ENCODE assay signal across 8 cellular contexts in genomic region chr12:56644654-56645053, GRCh38. TPM values are rescaled to one million over a fixed set of nuclear protein-coding genes. Genes with fewer than 3 reads are reported as not detected.
DNase-seq lines count a peak whose midpoint lies in the region; ATAC-seq and TF ChIP-seq lines count a peak whose summit lies in the region.

No MANE protein-coding gene starts in this region.

- peaks cover 41% of the 10 kb centered on the region for H3K79me2 ChIP-seq in fibroblast of lung (ENCODE audit: control insufficient read depth, insufficient read depth, low read length)

- in situ Hi-C loops in G401 (cut with HindIII; ENCODE audit: low sequenced_read_pairs) = no loop called here

- no peak overlapping the region for H2AFZ ChIP-seq in fibroblast of lung (ENCODE audit: low read length)

- TF ChIP-seq CTCF in RWPE2 (IDR thresholded peaks at IDR 0.05; ENCODE audit: poor library complexity, severe bottlenecking) = no peak
- no peak for TF ChIP-seq CTCF in fibroblast of lung (conservative IDR thresholded peaks at IDR 0.05 in 1 of 2, IDR thresholded peaks at IDR 0.05 in 1 of 2; ENCODE audit: low read depth in 1 of 2, low read length in 2 of 2)
- no peak for TF ChIP-seq CTCF in prostate gland (IDR thresholded peaks at IDR 0.05)

- H3K9me3 ChIP-seq in RWPE2 (ENCODE audit: severe bottlenecking) (no peaks in the 10 kb centered on the region), fibroblast of lung (ENCODE audit: control insufficient read depth, insufficient read depth, low read depth, low read length) (no peaks in the 10 kb centered on the region), prostate gland (no peaks in the 10 kb centered on the region)

- H3K4me1 ChIP-seq in RWPE2 (ENCODE audit: insufficient read depth, poor library complexity, severe bottlenecking) (peaks cover 8% of the 10 kb centered on the region), fibroblast of lung (ENCODE audit: control insufficient read depth, extremely low read depth, insufficient read depth, low read length) (peaks cover 7% of the 10 kb centered on the region), prostate gland (replicated peaks) (no peaks in the 10 kb centered on the region)

- H3K27me3 ChIP-seq in RWPE2 (ENCODE audit: insufficient read depth, poor library complexity, severe bottlenecking) = no peaks in the 10 kb centered on the region
- no peaks in the 10 kb centered on the region for H3K27me3 ChIP-seq in fibroblast of lung (ENCODE audit: control insufficient read depth, insufficient read depth, low read length)
- no peaks in the 10 kb centered on the region for H3K27me3 ChIP-seq in prostate gland (replicated peaks; ENCODE audit: insufficient read depth)

- H3K36me3 ChIP-seq in RWPE2 (ENCODE audit: low read depth) (peaks cover 54% of the 10 kb centered on the region), fibroblast of lung (ENCODE audit: control insufficient read depth, insufficient read depth, low read length) (peaks cover 6% of the 10 kb centered on the region), prostate gland (peaks cover 13 to 14% of the 10 kb centered on the region in 2 donors)

- ATAC-seq in RWPE2 (ENCODE audit: low read depth) = no peak
- ATAC-seq in GM19324 (IDR thresholded peaks at IDR 0.05; ENCODE audit: low FRiP score, unreplicated experiment) = no peak
- ATAC-seq in HG03457 (IDR thresholded peaks at IDR 0.05; ENCODE audit: unreplicated experiment) = no peak
- no peak for ATAC-seq in GM21528 (IDR thresholded peaks at IDR 0.05; ENCODE audit: low FRiP score, unreplicated experiment)

- no peak for TF ChIP-seq POLR2A in prostate gland (IDR thresholded peaks at IDR 0.05)

- peaks cover 5% of the 10 kb centered on the region for H4K20me1 ChIP-seq in fibroblast of lung (ENCODE audit: control insufficient read depth, extremely low read depth, insufficient read depth, low read length)

- peak overlapping the region; percentile 99 for H3K4me2 ChIP-seq in fibroblast of lung (ENCODE audit: extremely low read depth, insufficient read depth, low read length)

- H3K9ac ChIP-seq in fibroblast of lung (ENCODE audit: insufficient read depth, low read length) = peak overlapping the region; percentile 84

- H3K27ac ChIP-seq in RWPE2 (ENCODE audit: poor library complexity, severe bottlenecking) (peak overlapping the region; percentile 65), fibroblast of lung (ENCODE audit: insufficient read depth, low read length) (peak overlapping the region; percentile 88), prostate gland (peak overlapping the region; percentile 87 to 94)

- H3K4me3 ChIP-seq in RWPE2 (ENCODE audit: severe bottlenecking) (peak overlapping the region; percentile 71), fibroblast of lung (replicated peaks in 1 of 4; ENCODE audit: control extremely low read depth in 1 of 4, insufficient read depth in 1 of 4, low read depth in 3 of 4, low read length in 4 of 4) (peak overlapping the region; percentile 80 to 99 (median 92)), prostate gland (peak overlapping the region; percentile 88 to 96)

- intact Hi-C loops in prostate gland (cut with DNase I) = loop anchor here (5.0 kb wide), 1 partner anchor 43 kb away; the partner anchor contains the start of gene PTGES3

- DNase-seq in G401 (ENCODE audit: low spot score) (peak; percentile 20), RWPE2 (ENCODE audit: low spot score) (no peak), fibroblast of lung (ENCODE audit: low read depth in 2 of 2) (peak in 1 of 2 donors; percentile 29), prostate gland (ENCODE audit: low spot score) (no peak), SW 1271 (lab: John Stamatoyannopoulos, UW) (no peak)

- 49% methylated on average over 4 of the region's 4 CpGs for WGBS in prostate gland

RNA-seq across cellular contexts. Expression of gene ATP5F1B, which starts 1.1 kb away (rescaled TPM):
- 211 and 219 TPM in 2 replicates for total RNA-seq in G401 (2014; rRNA removed; shearing (Covaris generic))
- total RNA-seq in fibroblast of lung = 376 and 613 TPM in 2 replicates
- 965 and 1,111 TPM in 2 replicates for polyA plus RNA-seq in fibroblast of lung
- polyA plus RNA-seq in fibroblast of lung (2012) = 731 and 866 TPM in 2 replicates
- polyA minus RNA-seq in fibroblast of lung (ENCODE audit: low replicate concordance) = 2,174 and 2,617 TPM in 2 replicates
- 100 to 1,000 TPM; 372 to 401 TPM for total RNA-seq in prostate gland

RNA-seq across cellular contexts. Expression of gene BAZ2A, which starts 14.5 kb away (rescaled TPM):
- 2.9 and 7.4 TPM in 2 replicates for total RNA-seq in G401 (2014; rRNA removed; shearing (Covaris generic))
- total RNA-seq in fibroblast of lung (15.9 and 32.0 TPM in 2 replicates), prostate gland (100 to 1,000 TPM in 1 of 2 donors, 10 to 100 TPM in 1; 48.7 to 143 TPM)
- 39.9 and 42.5 TPM in 2 replicates for polyA plus RNA-seq in fibroblast of lung
- polyA plus RNA-seq in fibroblast of lung (2012) = 22.9 and 27.4 TPM in 2 replicates
- polyA minus RNA-seq in fibroblast of lung (ENCODE audit: low replicate concordance) = 168 and 206 TPM in 2 replicates

RNA-seq across cellular contexts. Expression of gene PTGES3, which starts 43.4 kb away (rescaled TPM):
- total RNA-seq in G401 (2014; rRNA removed; shearing (Covaris generic)) = 54.0 and 85.3 TPM in 2 replicates
- 53.7 and 60.3 TPM in 2 replicates for total RNA-seq in fibroblast of lung
- polyA plus RNA-seq in fibroblast of lung = 119 and 149 TPM in 2 replicates
- polyA plus RNA-seq in fibroblast of lung (2012) = 145 and 195 TPM in 2 replicates
- polyA minus RNA-seq in fibroblast of lung (ENCODE audit: low replicate concordance) = 4.1 and 6.5 TPM in 2 replicates
- 100 to 1,000 TPM in 1 of 2 donors, 10 to 100 TPM in 1; 94.6 to 125 TPM for total RNA-seq in prostate gland
